In the genomic region with DNA sequence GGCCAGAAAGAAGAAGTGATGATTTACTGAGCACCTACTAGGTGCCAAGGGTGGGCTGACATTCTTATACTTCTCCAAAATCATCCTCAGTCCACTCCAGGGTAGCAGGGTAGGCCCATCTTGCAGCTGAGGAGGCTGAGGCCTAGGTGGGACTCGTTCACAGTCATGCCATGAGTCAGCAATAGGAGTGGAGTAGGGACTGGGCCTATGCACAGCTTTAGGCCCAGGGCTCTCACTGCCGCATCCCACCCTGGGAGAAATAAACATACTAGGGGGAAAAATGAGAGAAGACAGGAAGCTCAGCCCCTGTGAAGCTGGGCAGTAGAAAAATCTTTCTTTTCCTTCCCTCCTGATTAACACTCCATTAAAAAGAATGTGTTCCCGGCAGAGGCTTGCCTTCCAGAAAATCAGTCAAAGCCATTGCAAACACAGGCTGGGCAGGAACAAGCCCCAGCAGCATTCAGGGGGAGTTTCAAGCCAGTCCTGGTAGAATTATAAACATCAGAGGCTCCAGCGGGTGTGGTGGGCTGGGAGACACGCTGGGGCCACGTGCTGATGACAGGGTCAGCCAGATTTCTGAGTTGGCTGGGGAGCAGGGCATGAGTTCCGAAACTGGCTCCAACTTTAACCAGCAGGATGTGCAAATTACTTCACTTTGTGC, we compare ENCODE assay signal across 1 cellular context.
TF ChIP-seq lines count a peak whose summit lies in the region.

No MANE protein-coding gene starts in this region.

TF ChIP-seq in GM23338, 12 proteins besides CTCF, POLR2A, EP300 and RAD21 (continued from another document):
- TF ChIP-seq, protein P1, sequence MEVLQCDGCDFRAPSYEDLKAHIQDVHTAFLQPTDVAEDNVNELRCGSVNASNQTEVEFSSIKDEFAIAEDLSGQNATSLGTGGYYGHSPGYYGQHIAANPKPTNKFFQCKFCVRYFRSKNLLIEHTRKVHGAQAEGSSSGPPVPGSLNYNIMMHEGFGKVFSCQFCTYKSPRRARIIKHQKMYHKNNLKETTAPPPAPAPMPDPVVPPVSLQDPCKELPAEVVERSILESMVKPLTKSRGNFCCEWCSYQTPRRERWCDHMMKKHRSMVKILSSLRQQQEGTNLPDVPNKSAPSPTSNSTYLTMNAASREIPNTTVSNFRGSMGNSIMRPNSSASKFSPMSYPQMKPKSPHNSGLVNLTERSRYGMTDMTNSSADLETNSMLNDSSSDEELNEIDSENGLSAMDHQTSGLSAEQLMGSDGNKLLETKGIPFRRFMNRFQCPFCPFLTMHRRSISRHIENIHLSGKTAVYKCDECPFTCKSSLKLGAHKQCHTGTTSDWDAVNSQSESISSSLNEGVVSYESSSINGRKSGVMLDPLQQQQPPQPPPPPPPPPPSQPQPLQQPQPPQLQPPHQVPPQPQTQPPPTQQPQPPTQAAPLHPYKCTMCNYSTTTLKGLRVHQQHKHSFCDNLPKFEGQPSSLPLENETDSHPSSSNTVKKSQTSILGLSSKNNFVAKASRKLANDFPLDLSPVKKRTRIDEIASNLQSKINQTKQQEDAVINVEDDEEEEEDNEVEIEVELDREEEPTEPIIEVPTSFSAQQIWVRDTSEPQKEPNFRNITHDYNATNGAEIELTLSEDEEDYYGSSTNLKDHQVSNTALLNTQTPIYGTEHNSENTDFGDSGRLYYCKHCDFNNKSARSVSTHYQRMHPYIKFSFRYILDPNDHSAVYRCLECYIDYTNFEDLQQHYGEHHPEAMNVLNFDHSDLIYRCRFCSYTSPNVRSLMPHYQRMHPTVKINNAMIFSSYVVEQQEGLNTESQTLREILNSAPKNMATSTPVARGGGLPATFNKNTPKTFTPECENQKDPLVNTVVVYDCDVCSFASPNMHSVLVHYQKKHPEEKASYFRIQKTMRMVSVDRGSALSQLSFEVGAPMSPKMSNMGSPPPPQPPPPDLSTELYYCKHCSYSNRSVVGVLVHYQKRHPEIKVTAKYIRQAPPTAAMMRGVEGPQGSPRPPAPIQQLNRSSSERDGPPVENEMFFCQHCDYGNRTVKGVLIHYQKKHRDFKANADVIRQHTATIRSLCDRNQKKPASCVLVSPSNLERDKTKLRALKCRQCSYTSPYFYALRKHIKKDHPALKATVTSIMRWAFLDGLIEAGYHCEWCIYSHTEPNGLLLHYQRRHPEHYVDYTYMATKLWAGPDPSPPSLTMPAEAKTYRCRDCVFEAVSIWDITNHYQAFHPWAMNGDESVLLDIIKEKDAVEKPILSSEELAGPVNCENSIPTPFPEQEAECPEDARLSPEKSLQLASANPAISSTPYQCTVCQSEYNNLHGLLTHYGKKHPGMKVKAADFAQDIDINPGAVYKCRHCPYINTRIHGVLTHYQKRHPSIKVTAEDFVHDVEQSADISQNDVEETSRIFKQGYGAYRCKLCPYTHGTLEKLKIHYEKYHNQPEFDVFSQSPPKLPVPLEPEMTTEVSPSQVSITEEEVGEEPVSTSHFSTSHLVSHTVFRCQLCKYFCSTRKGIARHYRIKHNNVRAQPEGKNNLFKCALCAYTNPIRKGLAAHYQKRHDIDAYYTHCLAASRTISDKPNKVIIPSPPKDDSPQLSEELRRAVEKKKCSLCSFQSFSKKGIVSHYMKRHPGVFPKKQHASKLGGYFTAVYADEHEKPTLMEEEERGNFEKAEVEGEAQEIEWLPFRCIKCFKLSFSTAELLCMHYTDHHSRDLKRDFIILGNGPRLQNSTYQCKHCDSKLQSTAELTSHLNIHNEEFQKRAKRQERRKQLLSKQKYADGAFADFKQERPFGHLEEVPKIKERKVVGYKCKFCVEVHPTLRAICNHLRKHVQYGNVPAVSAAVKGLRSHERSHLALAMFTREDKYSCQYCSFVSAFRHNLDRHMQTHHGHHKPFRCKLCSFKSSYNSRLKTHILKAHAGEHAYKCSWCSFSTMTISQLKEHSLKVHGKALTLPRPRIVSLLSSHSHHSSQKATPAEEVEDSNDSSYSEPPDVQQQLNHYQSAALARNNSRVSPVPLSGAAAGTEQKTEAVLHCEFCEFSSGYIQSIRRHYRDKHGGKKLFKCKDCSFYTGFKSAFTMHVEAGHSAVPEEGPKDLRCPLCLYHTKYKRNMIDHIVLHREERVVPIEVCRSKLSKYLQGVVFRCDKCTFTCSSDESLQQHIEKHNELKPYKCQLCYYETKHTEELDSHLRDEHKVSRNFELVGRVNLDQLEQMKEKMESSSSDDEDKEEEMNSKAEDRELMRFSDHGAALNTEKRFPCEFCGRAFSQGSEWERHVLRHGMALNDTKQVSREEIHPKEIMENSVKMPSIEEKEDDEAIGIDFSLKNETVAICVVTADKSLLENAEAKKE (CRISPR knock-in tag; IDR thresholded peaks at IDR 0.05), result no peak
- TF ChIP-seq EZH2 (IDR thresholded peaks at IDR 0.05; ENCODE audit: low read depth, unreplicated experiment), result no peak
